ENCODE assay signal across 1 cellular context in genomic region chr3:138434276-138434874, GRCh38.
A peak's percentile ranks its signal among the peaks of the same experiment; 100 is the strongest.
TF ChIP-seq lines count a peak whose summit lies in the region.

Gene ESYT3 (plus strand): TSS chr3:138434616. CDS start chr3:138434799, 183 bp downstream.

TF ChIP-seq in HepG2, 621 proteins besides CTCF, POLR2A, EP300 and RAD21 (continued from another document and continues in another):
- TF ChIP-seq TERF1 (CRISPR knock-in tag; IDR thresholded peaks at IDR 0.05) (no peak), HES4 (CRISPR knock-in tag; IDR thresholded peaks at IDR 0.05; ENCODE audit: borderline replicate concordance) (peak; percentile 84), ZNF557 (CRISPR knock-in tag; IDR thresholded peaks at IDR 0.05) (peak; percentile 98), ZNF576 (CRISPR knock-in tag; IDR thresholded peaks at IDR 0.05) (no peak), ZNF512B (CRISPR knock-in tag; IDR thresholded peaks at IDR 0.05; ENCODE audit: borderline replicate concordance) (peak; percentile 93; the same call in 1 of the 2 replicates), LBX2 (CRISPR knock-in tag; IDR thresholded peaks at IDR 0.05; ENCODE audit: borderline replicate concordance) (peak; percentile 81), ZNF788 (CRISPR knock-in tag; IDR thresholded peaks at IDR 0.05; ENCODE audit: borderline replicate concordance) (peak; percentile 85), NCOA2 (CRISPR knock-in tag; IDR thresholded peaks at IDR 0.05) (peak; percentile 44; the same call in 1 of the 2 replicates), PRPF4 (IDR thresholded peaks at IDR 0.05; ENCODE audit: low read depth, low read length, poor library complexity, severe bottlenecking) (no peak), CHD2 (IDR thresholded peaks at IDR 0.05; ENCODE audit: low read depth, low read length) (no peak), MTERF4 (CRISPR knock-in tag; IDR thresholded peaks at IDR 0.05) (peak; percentile 95), POLR2AphosphoS5 (IDR thresholded peaks at IDR 0.05; ENCODE audit: low read depth, low read length) (peak; percentile 38; the same call in 1 of the 2 replicates), ZNF563 (CRISPR knock-in tag; IDR thresholded peaks at IDR 0.05) (peak; percentile 98), FOXC1 (CRISPR knock-in tag; IDR thresholded peaks at IDR 0.05; ENCODE audit: borderline replicate concordance) (peak; percentile 97), SCMH1 (CRISPR knock-in tag; IDR thresholded peaks at IDR 0.05; ENCODE audit: borderline replicate concordance) (no peak), TIGD3 (CRISPR knock-in tag; IDR thresholded peaks at IDR 0.05; ENCODE audit: borderline replicate concordance) (peak; percentile 87; the same call in 1 of the 2 replicates), ZNF773 (CRISPR knock-in tag; IDR thresholded peaks at IDR 0.05; ENCODE audit: borderline replicate concordance) (peak; percentile 38; the same call in 1 of the 2 replicates), RCOR2 (CRISPR knock-in tag; IDR thresholded peaks at IDR 0.05) (no peak), MXD4 (CRISPR knock-in tag; IDR thresholded peaks at IDR 0.05) (peak; percentile 96), ZNF44 (CRISPR knock-in tag; IDR thresholded peaks at IDR 0.05) (peak; percentile 83), ZNF30 (CRISPR knock-in tag; IDR thresholded peaks at IDR 0.05) (peak; percentile 83), ZNF766 (CRISPR knock-in tag; IDR thresholded peaks at IDR 0.05; ENCODE audit: borderline replicate concordance) (peak; percentile 96), NCOR1 (IDR thresholded peaks at IDR 0.05; ENCODE audit: borderline replicate concordance, low read length) (no peak), ARNTL (CRISPR knock-in tag; IDR thresholded peaks at IDR 0.05) (peak; percentile 93), ZXDC (CRISPR knock-in tag; IDR thresholded peaks at IDR 0.05) (no peak; the same call in 1 of the 2 replicates), FOXM1 (CRISPR knock-in tag; IDR thresholded peaks at IDR 0.05) (0 out of 2 replicates have a peak, but pooled peaks have one; percentile 60), PRDM4 (CRISPR knock-in tag; IDR thresholded peaks at IDR 0.05; ENCODE audit: borderline replicate concordance) (0 out of 2 replicates have a peak, but pooled peaks have one; percentile 76), SMAD9 (CRISPR knock-in tag; IDR thresholded peaks at IDR 0.05) (no peak), ZNF547 (CRISPR knock-in tag; IDR thresholded peaks at IDR 0.05) (peak; percentile 96), ZBTB25 (CRISPR knock-in tag; IDR thresholded peaks at IDR 0.05) (peak; percentile 81), TRAFD1 (CRISPR knock-in tag; IDR thresholded peaks at IDR 0.05; ENCODE audit: borderline replicate concordance) (0 out of 2 replicates have a peak, but pooled peaks have one; percentile 38), MAFF (IDR thresholded peaks at IDR 0.05; ENCODE audit: low read depth, low read length) (no peak), KDM2A (CRISPR knock-in tag; IDR thresholded peaks at IDR 0.05; ENCODE audit: borderline replicate concordance, low read depth) (peak; percentile 82), SNAPC4 (CRISPR knock-in tag; IDR thresholded peaks at IDR 0.05) (no peak; the same call in 1 of the 2 replicates), KLF6 (CRISPR knock-in tag; IDR thresholded peaks at IDR 0.05) (peak; percentile 96), MAF1 (CRISPR knock-in tag; IDR thresholded peaks at IDR 0.05; ENCODE audit: borderline replicate concordance) (no peak; the same call in 1 of the 2 replicates), ARHGAP35 (CRISPR knock-in tag; IDR thresholded peaks at IDR 0.05; ENCODE audit: borderline replicate concordance) (peak; percentile 79; the same call in 1 of the 2 replicates)
